9 cellular contexts compared by ENCODE assay signal in genomic region chr6:21438986-21439352, GRCh38.
DNase-seq lines count a peak whose midpoint lies in the region; ATAC-seq and TF ChIP-seq lines count a peak whose summit lies in the region.
"Had no signal": no experiment of that assay in that cellular context is flagged by ENCODE, and none has a peak within 500 bp of the region (broad histone marks: within the 10 kb centered on the region; RNA-seq: fewer than 3 reads in every experiment).

No MANE protein-coding gene starts in this region.

- ATAC-seq in GM21526 (IDR thresholded peaks at IDR 0.05; ENCODE audit: low FRiP score, unreplicated experiment) (peak; percentile 43), HG03520 (IDR thresholded peaks at IDR 0.05; ENCODE audit: unreplicated experiment) (peak; percentile 36)
- peak; percentile 55 for ATAC-seq in activated naive CD8-positive, alpha-beta T cell treated with anti-CD3 and anti-CD28 coated beads, Interleukin-2, amount 50 U/mL, for 24 hours

- intact Hi-C loops in spleen (cut with DNase I; ENCODE audit: low total_unique reads): no loop called here
- intact Hi-C loops in activated naive CD4-positive, alpha-beta T cell treated with anti-CD3 and anti-CD28 coated beads for 36 hours (cut with micrococcal nuclease): loop anchor here (1.0 to 5.0 kb wide), 9 partner anchors 37 to 1037 kb away; partner anchors contain the start of genes CDKAL1 and E2F3

- H3K36me3 Mint-ChIP-seq in activated naive CD8-positive, alpha-beta T cell treated with anti-CD3 and anti-CD28 coated beads, Interleukin-2, amount 50 U/mL, for 24 hours (ENCODE audit: low read depth): no peaks in the 10 kb centered on the region
- H3K36me3 Mint-ChIP-seq in activated naive CD4-positive, alpha-beta T cell treated with anti-CD3 and anti-CD28 coated beads for 36 hours (ENCODE audit: low read depth): no peaks in the 10 kb centered on the region

- peaks cover 0 to 23% (median 13%) of the 10 kb centered on the region in 6 donors for H3K4me1 ChIP-seq in spleen

- no peak overlapping the region for H3K4me3 Mint-ChIP-seq in activated naive CD8-positive, alpha-beta T cell treated with anti-CD3 and anti-CD28 coated beads, Interleukin-2, amount 50 U/mL, for 24 hours
- no peak overlapping the region for H3K4me3 Mint-ChIP-seq in activated naive CD4-positive, alpha-beta T cell treated with anti-CD3 and anti-CD28 coated beads for 36 hours

- no peaks in the 10 kb centered on the region for H3K9me3 ChIP-seq in spleen

- H3K9me3 Mint-ChIP-seq in activated naive CD8-positive, alpha-beta T cell treated with anti-CD3 and anti-CD28 coated beads, Interleukin-2, amount 50 U/mL, for 24 hours: no peaks in the 10 kb centered on the region
- H3K9me3 Mint-ChIP-seq in activated naive CD4-positive, alpha-beta T cell treated with anti-CD3 and anti-CD28 coated beads for 36 hours: no peaks in the 10 kb centered on the region
- H3K9me3 Mint-ChIP-seq: T-helper 1 cell treated with Interleukin-12 subunit alpha and Interleukin-12 subunit beta and Interleukin-4 antibody, amounts not matched to agents 30 μg/mL and 1 μg/mL, for 36 hours had no signal

- no peaks in the 10 kb centered on the region for H3K36me3 ChIP-seq in spleen

- H3K4me1 Mint-ChIP-seq in activated naive CD8-positive, alpha-beta T cell treated with anti-CD3 and anti-CD28 coated beads, Interleukin-2, amount 50 U/mL, for 24 hours: peaks cover 32% of the 10 kb centered on the region
- H3K4me1 Mint-ChIP-seq in activated naive CD4-positive, alpha-beta T cell treated with anti-CD3 and anti-CD28 coated beads for 36 hours (ENCODE audit: low read depth): peaks cover 15% of the 10 kb centered on the region

- WGBS in spleen, 5 donors: 9 to 31% (median 13%) methylated on average over 2 of the region's 2 CpGs

- H3K27me3 ChIP-seq in spleen (replicated peaks in 1 of 7): no peaks in the 10 kb centered on the region

- no peak for TF ChIP-seq POLR2A in spleen (IDR thresholded peaks at IDR 0.05)

- TF ChIP-seq CTCF in GM12865 (IDR thresholded peaks at IDR 0.05; ENCODE audit: insufficient read depth, low read depth, low read length, missing control alignments): no peak
- TF ChIP-seq CTCF in spleen (IDR thresholded peaks at IDR 0.05 in 8 of 11, conservative IDR thresholded peaks at IDR 0.05 in 3 of 11): no peak

- H3K27ac ChIP-seq in spleen: peak overlapping the region in 4 of 8 donors; percentile 24 to 63 (median 40)

- H3K4me3 ChIP-seq in GM12865 (ENCODE audit: low read depth, low read length) (peak overlapping the region; percentile 5; the same call in 1 of the 2 replicates), spleen (peak overlapping the region in 1 of 8 donors; percentile 14)

- H3K27me3 Mint-ChIP-seq in activated naive CD8-positive, alpha-beta T cell treated with anti-CD3 and anti-CD28 coated beads, Interleukin-2, amount 50 U/mL, for 24 hours: peaks cover 7% of the 10 kb centered on the region
- H3K27me3 Mint-ChIP-seq in activated naive CD4-positive, alpha-beta T cell treated with anti-CD3 and anti-CD28 coated beads for 36 hours (ENCODE audit: low read depth): peaks cover 5% of the 10 kb centered on the region

- DNase-seq in GM12865 (ENCODE audit: low read depth) (peak; percentile 53), spleen (no peak), islet precursor cell (no peak)
- no peak for DNase-seq in activated naive CD8-positive, alpha-beta T cell treated with anti-CD3 and anti-CD28 coated beads, Interleukin-2, amount 50 U/mL, for 24 hours
- no peak for DNase-seq in activated CD4-positive, alpha-beta T cell treated with anti-CD3 and anti-CD28 coated beads, Interleukin-2, amount 50 U/mL, for 4 hours
- DNase-seq in activated naive CD4-positive, alpha-beta T cell treated with anti-CD3 and anti-CD28 coated beads for 36 hours: no peak

- H3K27ac Mint-ChIP-seq in activated naive CD8-positive, alpha-beta T cell treated with anti-CD3 and anti-CD28 coated beads, Interleukin-2, amount 50 U/mL, for 24 hours: peak overlapping the region; percentile 81
- H3K27ac Mint-ChIP-seq in activated naive CD4-positive, alpha-beta T cell treated with anti-CD3 and anti-CD28 coated beads for 36 hours: no peak overlapping the region

- CTCF ChIA-PET in activated naive CD4-positive, alpha-beta T cell treated with anti-CD3 and anti-CD28 coated beads for 36 hours (lab: Charles Lee): interaction anchor here (0.6 to 0.7 kb wide), 3 partner anchors 150 to 597 kb away, joined by 3 read pairs; partner anchors contain the start of gene SOX4
